8 cellular contexts compared by ENCODE assay signal in genomic region chr12:48003226-48004038, GRCh38. TPM values are rescaled to one million over a fixed set of nuclear protein-coding genes. Genes with fewer than 3 reads are reported as not detected.
DNase-seq lines count a peak whose midpoint lies in the region; ATAC-seq, FAIRE-seq and TF ChIP-seq lines count a peak whose summit lies in the region.

No MANE protein-coding gene starts in this region.

- no peaks in the 10 kb centered on the region for H3K79me2 ChIP-seq in keratinocyte (ENCODE audit: control insufficient read depth, insufficient read depth, low read length)

- no peaks in the 10 kb centered on the region for H3K9me3 Mint-ChIP-seq in activated CD8-positive, alpha-beta T cell treated with anti-CD3 and anti-CD28 coated beads, Interleukin-2, amount 10 ng/mL, durations not matched to agents 7 days and 5 days (ENCODE audit: insufficient read depth)

- no peaks in the 10 kb centered on the region for H4K20me1 ChIP-seq in keratinocyte (ENCODE audit: control insufficient read depth, extremely low read depth, insufficient read depth, low read length)

- H3K4me1 ChIP-seq in left ventricle myocardium inferior: peaks cover 47% of the 10 kb centered on the region
- peaks cover 33% of the 10 kb centered on the region for H3K4me1 ChIP-seq in keratinocyte (ENCODE audit: control insufficient read depth, extremely low read depth, insufficient read depth, low read length)
- H3K4me1 ChIP-seq in upper lobe of left lung: peaks cover 41 to 47% (median 44%) of the 10 kb centered on the region in 4 donors

- intact Hi-C loops in left ventricle myocardium inferior (cut with micrococcal nuclease): no loop called here
- intact Hi-C loops in left ventricle myocardium superior (cut with micrococcal nuclease): no loop called here

- peak overlapping the region; percentile 33 for H2AFZ ChIP-seq in keratinocyte (ENCODE audit: control insufficient read depth, low read length)

- peaks cover 94% of the 10 kb centered on the region for H3K27me3 Mint-ChIP-seq in activated CD8-positive, alpha-beta T cell treated with anti-CD3 and anti-CD28 coated beads, Interleukin-2, amount 10 ng/mL, durations not matched to agents 7 days and 5 days (ENCODE audit: low read depth)

- H3K36me3 Mint-ChIP-seq in activated CD8-positive, alpha-beta T cell treated with anti-CD3 and anti-CD28 coated beads, Interleukin-2, amount 10 ng/mL, durations not matched to agents 7 days and 5 days (ENCODE audit: low read depth): no peaks in the 10 kb centered on the region

- TF ChIP-seq EP300 in upper lobe of left lung (IDR thresholded peaks at IDR 0.05): no peak

- FAIRE-seq in keratinocyte (lab: Jason Lieb, UNC): no peak

- H3K4me1 Mint-ChIP-seq in activated CD8-positive, alpha-beta T cell treated with anti-CD3 and anti-CD28 coated beads, Interleukin-2, amount 10 ng/mL, durations not matched to agents 7 days and 5 days (ENCODE audit: low read depth): peaks cover 38% of the 10 kb centered on the region

- peak overlapping the region; percentile 51 for H3K4me3 Mint-ChIP-seq in activated CD8-positive, alpha-beta T cell treated with anti-CD3 and anti-CD28 coated beads, Interleukin-2, amount 10 ng/mL, durations not matched to agents 7 days and 5 days

- no peak overlapping the region for H3K27ac Mint-ChIP-seq in activated CD8-positive, alpha-beta T cell treated with anti-CD3 and anti-CD28 coated beads, Interleukin-2, amount 10 ng/mL, durations not matched to agents 7 days and 5 days

- DNase-seq in left ventricle myocardium inferior (no peak), left ventricle myocardium superior (no peak), keratinocyte (ENCODE audit: low read depth, low spot score) (no peak), upper lobe of left lung (no peak), NCI-H1436 (lab: John Stamatoyannopoulos, UW) (no peak)
- DNase-seq in activated CD8-positive, alpha-beta T cell treated with anti-CD3 and anti-CD28 coated beads, Interleukin-2, amount 10 ng/mL, durations not matched to agents 7 days and 5 days: no peak

- dilution Hi-C loops in keratinocyte (cut with MboI; ENCODE audit: extremely low pct_ligation_motif_present, low sequenced_read_pairs): no loop called here

- H3K9me3 ChIP-seq in left ventricle myocardium inferior (replicated peaks) (no peaks in the 10 kb centered on the region), keratinocyte (ENCODE audit: control insufficient read depth, low read depth, low read length) (no peaks in the 10 kb centered on the region), upper lobe of left lung (no peaks in the 10 kb centered on the region)

- no peaks in the 10 kb centered on the region for H3K9me1 ChIP-seq in keratinocyte (ENCODE audit: control insufficient read depth, extremely low read depth, insufficient read depth, low read length)

- CTCF ChIA-PET in activated CD8-positive, alpha-beta T cell treated with anti-CD3 and anti-CD28 coated beads, Interleukin-2, amount 10 ng/mL, durations not matched to agents 7 days and 5 days (lab: Charles Lee): interaction anchor here (1.5 to 1.9 kb wide), 2 partner anchors 40 to 186 kb away, joined by 4 to 6 read pairs; partner anchors contain the start of gene TMEM106C

- H3K4me2 ChIP-seq in keratinocyte (ENCODE audit: control insufficient read depth, extremely low read depth, insufficient read depth, low read depth, low read length): peak overlapping the region; percentile 100

- H3K27me3 ChIP-seq in left ventricle myocardium inferior (ENCODE audit: low read depth) (peaks cover 63% of the 10 kb centered on the region), keratinocyte (ENCODE audit: control insufficient read depth, extremely low read depth, insufficient read depth, low read length) (peaks cover 44% of the 10 kb centered on the region), upper lobe of left lung (peaks cover 0 to 45% (median 35%) of the 10 kb centered on the region in 4 donors)

- H3K36me3 ChIP-seq in left ventricle myocardium inferior: no peaks in the 10 kb centered on the region
- H3K36me3 ChIP-seq in keratinocyte (ENCODE audit: control insufficient read depth in 2 of 2, extremely low read depth in 1 of 2, insufficient read depth in 2 of 2, low read length in 2 of 2): no peaks in the 10 kb centered on the region
- H3K36me3 ChIP-seq in upper lobe of left lung: no peaks in the 10 kb centered on the region

- no peak overlapping the region for H3K9ac ChIP-seq in keratinocyte (ENCODE audit: control insufficient read depth, extremely low read depth, insufficient read depth, low read length)

- H3K27ac ChIP-seq in left ventricle myocardium inferior (replicated peaks): no peak overlapping the region
- H3K27ac ChIP-seq in keratinocyte (ENCODE audit: control insufficient read depth, insufficient read depth, low read length): no peak overlapping the region
- H3K27ac ChIP-seq in upper lobe of left lung: no peak overlapping the region

- POLR2A ChIA-PET in activated CD8-positive, alpha-beta T cell treated with anti-CD3 and anti-CD28 coated beads, Interleukin-2, amount 10 ng/mL, durations not matched to agents 7 days and 5 days (lab: Charles Lee): no interaction called here

- no peak for ATAC-seq in left ventricle myocardium superior
- ATAC-seq in activated CD8-positive, alpha-beta T cell treated with anti-CD3 and anti-CD28 coated beads, Interleukin-2, amount 10 ng/mL, durations not matched to agents 7 days and 5 days: peak; percentile 18
- no peak for ATAC-seq in upper lobe of left lung (ENCODE audit: low FRiP score in 2 of 2)
- no peak for ATAC-seq in GM18873 (IDR thresholded peaks at IDR 0.05; ENCODE audit: low FRiP score, unreplicated experiment)
- ATAC-seq in HG03175 (IDR thresholded peaks at IDR 0.05; ENCODE audit: unreplicated experiment): no peak

- 4% methylated on average over 27 to 38 of the region's 38 CpGs for WGBS in upper lobe of left lung, 2 donors

- TF ChIP-seq POLR2A in upper lobe of left lung (IDR thresholded peaks at IDR 0.05): no peak

- H3K4me3 ChIP-seq in left ventricle myocardium inferior: peak overlapping the region; percentile 70
- H3K4me3 ChIP-seq in keratinocyte (ENCODE audit: control insufficient read depth in 2 of 3, extremely low read depth in 1 of 3, insufficient read depth in 2 of 3, low read depth in 1 of 3, low read length in 3 of 3): peak overlapping the region in 2 of 3 experiments; percentile 84 to 91
- H3K4me3 ChIP-seq in upper lobe of left lung: peak overlapping the region in 3 of 4 donors; percentile 13 to 51 (median 42)

- TF ChIP-seq CTCF in left ventricle myocardium inferior (IDR thresholded peaks at IDR 0.05; ENCODE audit: borderline replicate concordance) (no peak), keratinocyte (optimal IDR thresholded peaks at IDR 0.05 in 1 of 3, IDR thresholded peaks at IDR 0.05 in 1 of 3, conservative IDR thresholded peaks at IDR 0.05 in 1 of 3; ENCODE audit: extremely low read depth in 1 of 3, insufficient read depth in 2 of 3, low read length in 3 of 3) (peak in 1 of 3 experiments; percentile 15), upper lobe of left lung (IDR thresholded peaks at IDR 0.05) (no peak)

RNA-seq across cellular contexts. Expression of gene COL2A1, which starts 0.8 kb away (rescaled TPM):
- total RNA-seq in left ventricle myocardium inferior (not detected), left ventricle myocardium superior (0.25 TPM), upper lobe of left lung (under 1 TPM in 1 of 6 donors, not detected in 5; 0.34 TPM)
- not detected for total RNA-seq in activated CD8-positive, alpha-beta T cell treated with anti-CD3 and anti-CD28 coated beads, Interleukin-2, amount 10 ng/mL, durations not matched to agents 7 days and 5 days
- 0.03 TPM in 1 of 3 replicates, not detected in the others for polyA plus RNA-seq in keratinocyte
- not detected for polyA plus RNA-seq in keratinocyte (2011; ENCODE audit: low read depth)
- 0.01 and 0.03 TPM in 2 replicates for polyA plus RNA-seq in keratinocyte (2011; cell fraction: cytosol; rRNA removed)
- polyA plus RNA-seq in keratinocyte (2011; cell fraction: nucleus; rRNA removed): 0.03 TPM in 1 of 2 replicates, not detected in the other
- polyA plus RNA-seq in keratinocyte (2012; ENCODE audit: low replicate concordance): 0.06 TPM in 2 replicates
- polyA minus RNA-seq in keratinocyte: 0.10 to 0.56 TPM in 2 of 3 replicates, not detected in the other
- not detected for polyA minus RNA-seq in keratinocyte (2011; cell fraction: cytosol; rRNA and poly(A)+ RNA removed)
- polyA minus RNA-seq in keratinocyte (2011; cell fraction: nucleus; rRNA and poly(A)+ RNA removed): not detected in 2 replicates

RNA-seq across cellular contexts. Expression of gene TMEM106C, which starts 40.0 kb away (rescaled TPM):
- total RNA-seq in left ventricle myocardium inferior: 48.1 TPM
- total RNA-seq in left ventricle myocardium superior: 46.8 TPM
- 100 to 1,000 TPM; 139 to 140 TPM for total RNA-seq in activated CD8-positive, alpha-beta T cell treated with anti-CD3 and anti-CD28 coated beads, Interleukin-2, amount 10 ng/mL, durations not matched to agents 7 days and 5 days
- 123 to 134 TPM (median 126 TPM) in 3 replicates for polyA plus RNA-seq in keratinocyte
- 39.0 TPM for polyA plus RNA-seq in keratinocyte (2011; ENCODE audit: low read depth)
- polyA plus RNA-seq in keratinocyte (2011; cell fraction: cytosol; rRNA removed): 86.1 and 122 TPM in 2 replicates
- 53.1 and 56.5 TPM in 2 replicates for polyA plus RNA-seq in keratinocyte (2011; cell fraction: nucleus; rRNA removed)
- polyA plus RNA-seq in keratinocyte (2012; ENCODE audit: low replicate concordance): 60.1 and 82.3 TPM in 2 replicates
- 126 to 160 TPM (median 136 TPM) in 3 replicates for polyA minus RNA-seq in keratinocyte
- polyA minus RNA-seq in keratinocyte (2011; cell fraction: cytosol; rRNA and poly(A)+ RNA removed): 49.3 TPM
- 16.1 and 23.8 TPM in 2 replicates for polyA minus RNA-seq in keratinocyte (2011; cell fraction: nucleus; rRNA and poly(A)+ RNA removed)
- 10 to 100 TPM; 32.8 to 90.6 (median 38.5) TPM for total RNA-seq in upper lobe of left lung
